In the genomic region with DNA sequence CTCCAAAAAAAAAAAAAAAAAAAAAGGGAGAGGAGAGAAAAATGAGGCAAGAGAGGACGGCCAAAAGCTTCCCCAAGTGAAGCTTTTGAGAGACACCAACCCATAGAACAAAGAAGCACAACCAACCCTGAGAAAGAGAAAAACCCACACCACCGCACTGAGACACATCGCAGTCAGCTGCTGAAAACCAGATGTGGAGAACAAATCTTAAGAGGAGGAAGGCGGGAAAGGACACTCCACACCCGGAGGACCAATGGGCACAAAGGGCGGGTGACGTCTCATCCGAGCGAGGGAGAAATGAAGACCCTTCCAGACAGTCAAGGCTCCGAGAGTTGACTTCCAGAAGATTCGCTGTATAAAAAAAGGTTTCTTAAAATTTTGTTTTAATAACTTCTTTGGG, we compare ENCODE assay signal across 1 cellular context.
TF ChIP-seq lines count a peak whose summit lies in the region.

No MANE protein-coding gene starts in this region.

TF ChIP-seq in SK-N-SH, 30 proteins besides CTCF, POLR2A, EP300 and RAD21 (continued from another document):
- TF ChIP-seq, protein P1, sequence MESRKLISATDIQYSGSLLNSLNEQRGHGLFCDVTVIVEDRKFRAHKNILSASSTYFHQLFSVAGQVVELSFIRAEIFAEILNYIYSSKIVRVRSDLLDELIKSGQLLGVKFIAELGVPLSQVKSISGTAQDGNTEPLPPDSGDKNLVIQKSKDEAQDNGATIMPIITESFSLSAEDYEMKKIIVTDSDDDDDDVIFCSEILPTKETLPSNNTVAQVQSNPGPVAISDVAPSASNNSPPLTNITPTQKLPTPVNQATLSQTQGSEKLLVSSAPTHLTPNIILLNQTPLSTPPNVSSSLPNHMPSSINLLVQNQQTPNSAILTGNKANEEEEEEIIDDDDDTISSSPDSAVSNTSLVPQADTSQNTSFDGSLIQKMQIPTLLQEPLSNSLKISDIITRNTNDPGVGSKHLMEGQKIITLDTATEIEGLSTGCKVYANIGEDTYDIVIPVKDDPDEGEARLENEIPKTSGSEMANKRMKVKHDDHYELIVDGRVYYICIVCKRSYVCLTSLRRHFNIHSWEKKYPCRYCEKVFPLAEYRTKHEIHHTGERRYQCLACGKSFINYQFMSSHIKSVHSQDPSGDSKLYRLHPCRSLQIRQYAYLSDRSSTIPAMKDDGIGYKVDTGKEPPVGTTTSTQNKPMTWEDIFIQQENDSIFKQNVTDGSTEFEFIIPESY (IDR thresholded peaks at IDR 0.05; ENCODE audit: borderline replicate concordance, low read depth), result no peak
- no peak for TF ChIP-seq GABPA (IDR thresholded peaks at IDR 0.05; ENCODE audit: low read depth)
TF ChIP-seq in SK-N-SH: peak in this region for 0.
